In the genomic region with DNA sequence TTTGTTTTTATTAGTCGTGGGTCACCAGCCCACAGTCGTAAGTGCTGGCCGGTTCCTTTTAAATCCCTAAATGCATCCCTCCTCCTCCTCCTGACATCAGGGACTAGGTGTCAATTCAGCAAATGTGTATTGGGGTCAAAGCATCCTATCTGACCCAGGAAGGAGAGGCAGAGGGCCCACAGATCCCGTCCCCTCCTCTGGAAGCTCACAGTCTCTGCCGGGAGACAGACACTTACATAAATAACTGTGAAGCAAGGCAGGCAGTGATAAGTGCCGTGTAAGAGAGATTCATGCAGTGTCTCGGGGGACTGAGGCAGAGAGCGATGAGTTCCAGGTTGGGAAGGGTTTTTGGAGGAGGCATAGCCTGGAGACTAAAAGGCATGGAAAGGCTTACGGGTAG, we compare ENCODE assay signal across 29 cellular contexts. TPM values are rescaled to one million over a fixed set of nuclear protein-coding genes. Genes with fewer than 3 reads are reported as not detected.
"Had no signal": no experiment of that assay in that cellular context is flagged by ENCODE, and none has a peak within 500 bp of the region (broad histone marks: within the 10 kb centered on the region; RNA-seq: fewer than 3 reads in every experiment).

No MANE protein-coding gene starts in this region.

- H3K36me3 ChIP-seq: SJCRH30 had no signal

- H3K27me3 ChIP-seq: body of pancreas, SJCRH30 had no signal

- H3K4me2 ChIP-seq: KMS-11 had no signal

- H3K4me1 Mint-ChIP-seq: activated CD4-positive, alpha-beta T cell treated with anti-CD3 and anti-CD28 coated beads for 36 hours; activated CD4-positive, alpha-beta T cell treated with anti-CD3 and anti-CD28 coated beads, Interleukin-2, amount 10 ng/mL, durations not matched to agents 7 days and 5 days; activated naive CD4-positive, alpha-beta T cell treated with anti-CD3 and anti-CD28 coated beads, Interleukin-2, amount 50 U/mL, for 24 hours; activated naive CD8-positive, alpha-beta T cell treated with anti-CD3 and anti-CD28 coated beads, Interleukin-2, amount 10 ng/mL, durations not matched to agents 7 days and 5 days had no signal

- ATAC-seq: activated CD4-positive, alpha-beta T cell treated with anti-CD3 and anti-CD28 coated beads for 36 hours; activated CD4-positive, CD25-positive, alpha-beta regulatory T cell treated with anti-CD3 and anti-CD28 coated beads, Interleukin-2, amount 50 U/mL, for 24 hours; activated CD8-positive, alpha-beta T cell treated with anti-CD3 and anti-CD28 coated beads, Interleukin-2, amount 10 ng/mL, durations not matched to agents 7 days and 5 days; body of pancreas had no signal

- H3K9me3 Mint-ChIP-seq: activated CD4-positive, alpha-beta T cell treated with anti-CD3 and anti-CD28 coated beads, Interleukin-2, amount 10 ng/mL, durations not matched to agents 7 days and 5 days; activated naive CD4-positive, alpha-beta T cell treated with anti-CD3 and anti-CD28 coated beads, Interleukin-2, amount 50 U/mL, for 24 hours; activated T-cell treated with anti-CD3 and anti-CD28 coated beads, Interleukin-2, amount 50 U/mL, for 24 hours; activated T-helper 2 cell treated with anti-CD3 and anti-CD28 coated beads, Interferon-gamma antibody, Interleukin-2, Interleukin-4, amounts not matched to agents 10 μg/mL and 5 μg/mL and 100 μg/mL, durations not matched to agents 14 hours and 24 hours and 36 hours; T-helper 2 cell treated with Interferon-gamma antibody and Interleukin-4, amounts not matched to agents 5 μg/mL and 100 μg/mL, for 36 hours had no signal

- H3K4me1 ChIP-seq: body of pancreas, SJCRH30 had no signal

- H3K4me3 Mint-ChIP-seq: activated CD4-positive, alpha-beta T cell treated with anti-CD3 and anti-CD28 coated beads for 36 hours; activated CD4-positive, alpha-beta T cell treated with anti-CD3 and anti-CD28 coated beads, Interleukin-2, amount 10 ng/mL, durations not matched to agents 7 days and 5 days; activated CD8-positive, alpha-beta T cell treated with anti-CD3 and anti-CD28 coated beads, Interleukin-2, amount 10 ng/mL, durations not matched to agents 7 days and 5 days; activated naive CD4-positive, alpha-beta T cell treated with anti-CD3 and anti-CD28 coated beads, Interleukin-2, amount 50 U/mL, for 24 hours; activated naive CD8-positive, alpha-beta T cell treated with anti-CD3 and anti-CD28 coated beads, Interleukin-2, amount 10 ng/mL, durations not matched to agents 7 days and 5 days; activated T-cell treated with anti-CD3 and anti-CD28 coated beads, Interleukin-2, amount 50 U/mL, for 24 hours; T-helper 2 cell treated with Interferon-gamma antibody and Interleukin-4, amounts not matched to agents 5 μg/mL and 100 μg/mL, for 36 hours had no signal

- DNase-seq: activated CD4-positive, alpha-beta T cell treated with anti-CD3 and anti-CD28 coated beads for 36 hours; activated CD4-positive, alpha-beta T cell treated with anti-CD3 and anti-CD28 coated beads, Interleukin-2, amount 10 ng/mL, durations not matched to agents 7 days and 5 days; activated CD4-positive, alpha-beta T cell treated with anti-CD3 and anti-CD28 coated beads, Interleukin-2, amount 50 U/mL, for 48 hours; activated CD8-positive, alpha-beta T cell treated with anti-CD3 and anti-CD28 coated beads, Interleukin-2, amount 10 ng/mL, durations not matched to agents 7 days and 5 days; activated gamma-delta T cell; activated naive CD4-positive, alpha-beta T cell treated with Interleukin-2 at 50 U/mL for 16 hours; activated naive CD8-positive, alpha-beta T cell treated with anti-CD3 and anti-CD28 coated beads, Interleukin-2, amount 10 ng/mL, durations not matched to agents 7 days and 5 days; activated T-cell treated with anti-CD3 and anti-CD28 coated beads, Interleukin-2, amount 50 U/mL, for 24 hours; body of pancreas; central memory CD4-positive, alpha-beta T cell; NCI-H1092 treated with DMSO at 0.1 percent for 48 hours; NCI-H1417; NCI-H146; NCI-H187; NCI-H2029 treated with DMSO at 0.1 percent for 48 hours; NCI-H345; NCI-H524 treated with DMSO at 0.1 percent for 48 hours; OCI-M1; SHP77; SJCRH30 had no signal

- H3K9ac ChIP-seq: KMS-11 had no signal

- H3K9me3 ChIP-seq: body of pancreas, SJCRH30 had no signal

- H3K27me3 Mint-ChIP-seq: activated CD4-positive, alpha-beta T cell treated with anti-CD3 and anti-CD28 coated beads for 36 hours; activated CD4-positive, alpha-beta T cell treated with anti-CD3 and anti-CD28 coated beads, Interleukin-2, amount 10 ng/mL, durations not matched to agents 7 days and 5 days; activated naive CD4-positive, alpha-beta T cell treated with anti-CD3 and anti-CD28 coated beads, Interleukin-2, amount 50 U/mL, for 24 hours; activated naive CD8-positive, alpha-beta T cell treated with anti-CD3 and anti-CD28 coated beads, Interleukin-2, amount 10 ng/mL, durations not matched to agents 7 days and 5 days; activated T-cell treated with anti-CD3 and anti-CD28 coated beads, Interleukin-2, amount 50 U/mL, for 24 hours had no signal

- H3K4me3 ChIP-seq: body of pancreas, SJCRH30, SK-N-MC had no signal

- H3K27ac Mint-ChIP-seq: activated CD4-positive, alpha-beta T cell treated with anti-CD3 and anti-CD28 coated beads for 36 hours; activated CD4-positive, alpha-beta T cell treated with anti-CD3 and anti-CD28 coated beads, Interleukin-2, amount 10 ng/mL, durations not matched to agents 7 days and 5 days; activated CD8-positive, alpha-beta T cell treated with anti-CD3 and anti-CD28 coated beads, Interleukin-2, amount 10 ng/mL, durations not matched to agents 7 days and 5 days; activated naive CD4-positive, alpha-beta T cell treated with anti-CD3 and anti-CD28 coated beads, Interleukin-2, amount 50 U/mL, for 24 hours; activated naive CD8-positive, alpha-beta T cell treated with anti-CD3 and anti-CD28 coated beads, Interleukin-2, amount 10 ng/mL, durations not matched to agents 7 days and 5 days; activated T-cell treated with anti-CD3 and anti-CD28 coated beads, Interleukin-2, amount 50 U/mL, for 24 hours; activated T-helper 2 cell treated with anti-CD3 and anti-CD28 coated beads, Interferon-gamma antibody, Interleukin-2, Interleukin-4, amounts not matched to agents 10 μg/mL and 5 μg/mL and 100 μg/mL, durations not matched to agents 14 hours and 24 hours and 36 hours; T-helper 2 cell treated with Interferon-gamma antibody and Interleukin-4, amounts not matched to agents 5 μg/mL and 100 μg/mL, for 36 hours had no signal

- H3K27ac ChIP-seq: body of pancreas, KMS-11, SJCRH30, SK-N-MC had no signal

RNA-seq across cellular contexts. Expression of gene HRK, which starts 44.2 kb away (rescaled TPM):
- total RNA-seq: activated CD4-positive, alpha-beta T cell treated with anti-CD3 and anti-CD28 coated beads for 36 hours; activated CD4-positive, alpha-beta T cell treated with anti-CD3 and anti-CD28 coated beads, Interleukin-2, amount 10 ng/mL, durations not matched to agents 7 days and 5 days; activated CD8-positive, alpha-beta T cell treated with anti-CD3 and anti-CD28 coated beads, Interleukin-2, amount 10 ng/mL, durations not matched to agents 7 days and 5 days; activated naive CD8-positive, alpha-beta T cell treated with anti-CD3 and anti-CD28 coated beads, Interleukin-2, amount 10 ng/mL, durations not matched to agents 7 days and 5 days; activated T-helper 2 cell treated with anti-CD3 and anti-CD28 coated beads, Interferon-gamma antibody, Interleukin-2, Interleukin-4, amounts not matched to agents 10 μg/mL and 5 μg/mL and 100 μg/mL, durations not matched to agents 14 hours and 24 hours and 36 hours; body of pancreas; M059J; RPMI7951; T-helper 1 cell treated with Interleukin-12 subunit alpha and Interleukin-12 subunit beta and Interleukin-4 antibody, amounts not matched to agents 30 ng/mL and 1 ng/mL, for 36 hours had no signal
